18 cellular contexts compared by ENCODE assay signal in genomic region chr2:232883116-232883721, GRCh38. TPM values are rescaled to one million over a fixed set of nuclear protein-coding genes. Genes with fewer than 3 reads are reported as not detected.
DNase-seq lines count a peak whose midpoint lies in the region; ATAC-seq and TF ChIP-seq lines count a peak whose summit lies in the region.
"Had no signal": no experiment of that assay in that cellular context is flagged by ENCODE, and none has a peak within 500 bp of the region (broad histone marks: within the 10 kb centered on the region; RNA-seq: fewer than 3 reads in every experiment).

No MANE protein-coding gene starts in this region.

- TF ChIP-seq POLR2A in heart left ventricle (IDR thresholded peaks at IDR 0.05) = no peak
- no peak for TF ChIP-seq POLR2A in spleen (IDR thresholded peaks at IDR 0.05)

- TF ChIP-seq CTCF in heart left ventricle (IDR thresholded peaks at IDR 0.05) (no peak), spleen (IDR thresholded peaks at IDR 0.05 in 8 of 11, conservative IDR thresholded peaks at IDR 0.05 in 3 of 11) (no peak)

- H3K4me3 ChIP-seq in heart left ventricle (no peak overlapping the region), spleen (no peak overlapping the region)
- H3K4me3 ChIP-seq: GM23338 had no signal

- no peaks in the 10 kb centered on the region for H3K9me3 ChIP-seq in heart left ventricle
- H3K9me3 ChIP-seq in spleen = no peaks in the 10 kb centered on the region

- H3K27ac ChIP-seq in heart left ventricle (no peak overlapping the region), cingulate gyrus (ENCODE audit: low read depth, low read length) (peak overlapping the region; percentile 10), spleen (no peak overlapping the region)

- WGBS in heart left ventricle, 4 donors = 87 to 91% (median 90%) methylated on average over 27 to 29 of the region's 29 CpGs
- 83 to 95% (median 94%) methylated on average over 15 to 29 of the region's 29 CpGs for WGBS in spleen, 5 donors

- peak; percentile 41 for DNase-seq in Right ventricle myocardium inferior (ENCODE audit: missing footprints)
- no peak for DNase-seq in heart left ventricle
- peak; percentile 41 for DNase-seq in left lobe of liver (ENCODE audit: low spot score)
- DNase-seq in spleen = peak; percentile 68
- no peak for DNase-seq in HK-2 (ENCODE audit: unreplicated experiment)
- no peak for DNase-seq in HUDEP-2 (lab: John Stamatoyannopoulos, UW; ENCODE audit: unreplicated experiment in 76 of 76)
- DNase-seq: NCI-H1105 treated with DMSO at 0.1 percent for 48 hours, NCI-H2029 treated with DMSO at 0.1 percent for 48 hours, NCI-H2171, NCI-H345, NCI-H524, NCI-H774, OCI-M1 had no signal

- intact Hi-C loops in Right ventricle myocardium inferior (cut with DNase I) (no loop called here), heart left ventricle (cut with DNase I) (loop anchor here in 1 of 10 donors (10.0 kb wide), 1 partner anchor 142 kb away; no protein-coding TSS in a partner anchor), spleen (cut with DNase I; ENCODE audit: low total_unique reads) (no loop called here)

- no peak for ATAC-seq in Right ventricle myocardium inferior
- no peak for ATAC-seq in heart left ventricle
- ATAC-seq in left lobe of liver = no peak
- ATAC-seq: GM23338, HCT116 had no signal

- H3K27me3 ChIP-seq in heart left ventricle (peaks cover 0 to 10% (median 0%) of the 10 kb centered on the region in 9 donors), spleen (replicated peaks in 1 of 7) (peaks cover 0 to 17% (median 0%) of the 10 kb centered on the region in 7 donors)

- no peaks in the 10 kb centered on the region for H3K4me1 ChIP-seq in heart left ventricle
- no peaks in the 10 kb centered on the region for H3K4me1 ChIP-seq in spleen

- H3K36me3 ChIP-seq in heart left ventricle (no peaks in the 10 kb centered on the region), spleen (no peaks in the 10 kb centered on the region)

RNA-seq across cellular contexts. Expression of gene SNORC, which starts 13.2 kb away (rescaled TPM):
- total RNA-seq in Right ventricle myocardium inferior (0.46 TPM), heart left ventricle (1 to 10 TPM in 3 of 9 donors, under 1 TPM in 6; 0.38 to 2.9 (median 0.74) TPM), left lobe of liver (15.5 TPM), spleen (1 to 10 TPM in 5 of 7 donors, under 1 TPM in 2; 0.68 to 2.9 (median 1.2) TPM)
- polyA plus RNA-seq in heart left ventricle (under 1 TPM; 0.46 to 0.88 TPM), spleen (1 to 10 TPM in 2 of 3 donors, under 1 TPM in 1; 0.94 to 5.1 (median 1.7) TPM)
- polyA plus RNA-seq: CD14-positive monocyte, IgD-negative memory B cell had no signal

Comparison
In these comparisons a context has a peak if more than half of its experiments do, and no peak if none do; other contexts are left out.
1. DNase-seq: peak in Right ventricle myocardium inferior (single experiment), left lobe of liver (single experiment) and spleen (single experiment); none in heart left ventricle (0 of 5), HK-2 (single experiment) and HUDEP-2 (0 of 76).